1 cellular context compared by ENCODE assay signal in the genomic region with DNA sequence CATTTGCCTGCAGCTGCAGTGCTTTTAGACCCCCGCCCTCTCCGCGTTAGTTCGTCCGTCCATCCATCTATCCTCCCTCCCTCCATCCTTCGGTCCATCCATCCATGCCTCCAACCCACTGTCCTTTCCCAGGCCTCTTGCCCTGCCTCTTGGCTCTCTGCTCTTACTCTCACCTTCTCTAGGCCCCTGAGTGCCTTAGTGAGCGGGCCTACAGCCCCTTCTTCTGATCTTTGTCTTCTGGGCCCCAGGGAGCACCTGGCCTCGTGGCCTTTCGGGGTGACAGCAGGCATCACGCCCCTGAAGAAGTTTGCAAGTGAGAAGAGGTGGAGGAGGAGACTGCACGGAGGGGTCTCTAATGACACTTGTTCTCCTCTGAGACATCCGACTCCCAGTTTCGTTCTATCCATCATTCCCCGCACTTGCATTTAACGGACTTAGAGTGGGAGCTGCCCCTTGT.
TF ChIP-seq lines count a peak whose summit lies in the region.

No MANE protein-coding gene starts in this region.

TF ChIP-seq in HepG2, 621 proteins besides CTCF, POLR2A, EP300 and RAD21 (continued from another document):
- TF ChIP-seq ZNF598 (CRISPR knock-in tag; IDR thresholded peaks at IDR 0.05; ENCODE audit: borderline replicate concordance) (0 out of 2 replicates have a peak, but pooled peaks have one; percentile 38), REL (CRISPR knock-in tag; conservative IDR thresholded peaks at IDR 0.05) (0 out of 2 replicates have a peak, but pooled peaks have one; percentile 23), CENPT (CRISPR knock-in tag; IDR thresholded peaks at IDR 0.05; ENCODE audit: low read depth) (no peak), NPAS2 (CRISPR knock-in tag; IDR thresholded peaks at IDR 0.05; ENCODE audit: borderline replicate concordance) (no peak), PLRG1 (conservative IDR thresholded peaks at IDR 0.05) (no peak), MAX (IDR thresholded peaks at IDR 0.05) (no peak), E2F1 (CRISPR knock-in tag; IDR thresholded peaks at IDR 0.05) (no peak), KAT2B (IDR thresholded peaks at IDR 0.05; ENCODE audit: borderline replicate concordance, low read depth, low read length) (no peak), RORA (CRISPR knock-in tag; IDR thresholded peaks at IDR 0.05) (no peak), THAP8 (CRISPR knock-in tag; IDR thresholded peaks at IDR 0.05; ENCODE audit: borderline replicate concordance) (no peak), PAXIP1 (CRISPR knock-in tag; conservative IDR thresholded peaks at IDR 0.05) (no peak), ONECUT2 (CRISPR knock-in tag; IDR thresholded peaks at IDR 0.05) (no peak), JUN (CRISPR knock-in tag; IDR thresholded peaks at IDR 0.05) (0 out of 2 replicates have a peak, but pooled peaks have one; percentile 14), IRF9 (CRISPR knock-in tag; IDR thresholded peaks at IDR 0.05; ENCODE audit: borderline replicate concordance) (no peak), SIX4 (CRISPR knock-in tag; IDR thresholded peaks at IDR 0.05) (no peak)
- TF ChIP-seq, protein P1, sequence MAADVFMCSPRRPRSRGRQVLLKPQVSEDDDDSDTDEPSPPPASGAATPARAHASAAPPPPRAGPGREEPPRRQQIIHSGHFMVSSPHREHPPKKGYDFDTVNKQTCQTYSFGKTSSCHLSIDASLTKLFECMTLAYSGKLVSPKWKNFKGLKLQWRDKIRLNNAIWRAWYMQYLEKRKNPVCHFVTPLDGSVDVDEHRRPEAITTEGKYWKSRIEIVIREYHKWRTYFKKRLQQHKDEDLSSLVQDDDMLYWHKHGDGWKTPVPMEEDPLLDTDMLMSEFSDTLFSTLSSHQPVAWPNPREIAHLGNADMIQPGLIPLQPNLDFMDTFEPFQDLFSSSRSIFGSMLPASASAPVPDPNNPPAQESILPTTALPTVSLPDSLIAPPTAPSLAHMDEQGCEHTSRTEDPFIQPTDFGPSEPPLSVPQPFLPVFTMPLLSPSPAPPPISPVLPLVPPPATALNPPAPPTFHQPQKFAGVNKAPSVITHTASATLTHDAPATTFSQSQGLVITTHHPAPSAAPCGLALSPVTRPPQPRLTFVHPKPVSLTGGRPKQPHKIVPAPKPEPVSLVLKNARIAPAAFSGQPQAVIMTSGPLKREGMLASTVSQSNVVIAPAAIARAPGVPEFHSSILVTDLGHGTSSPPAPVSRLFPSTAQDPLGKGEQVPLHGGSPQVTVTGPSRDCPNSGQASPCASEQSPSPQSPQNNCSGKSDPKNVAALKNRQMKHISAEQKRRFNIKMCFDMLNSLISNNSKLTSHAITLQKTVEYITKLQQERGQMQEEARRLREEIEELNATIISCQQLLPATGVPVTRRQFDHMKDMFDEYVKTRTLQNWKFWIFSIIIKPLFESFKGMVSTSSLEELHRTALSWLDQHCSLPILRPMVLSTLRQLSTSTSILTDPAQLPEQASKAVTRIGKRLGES (CRISPR knock-in tag; IDR thresholded peaks at IDR 0.05; ENCODE audit: borderline replicate concordance): no peak
- TF ChIP-seq, protein P2, sequence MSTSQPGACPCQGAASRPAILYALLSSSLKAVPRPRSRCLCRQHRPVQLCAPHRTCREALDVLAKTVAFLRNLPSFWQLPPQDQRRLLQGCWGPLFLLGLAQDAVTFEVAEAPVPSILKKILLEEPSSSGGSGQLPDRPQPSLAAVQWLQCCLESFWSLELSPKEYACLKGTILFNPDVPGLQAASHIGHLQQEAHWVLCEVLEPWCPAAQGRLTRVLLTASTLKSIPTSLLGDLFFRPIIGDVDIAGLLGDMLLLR (CRISPR knock-in tag; IDR thresholded peaks at IDR 0.05): no peak
